Comparison of ENCODE assay signal across 1 cellular context in genomic region chr4:150582881-150583286, GRCh38.
TF ChIP-seq lines count a peak whose summit lies in the region.

No MANE protein-coding gene starts in this region.

TF ChIP-seq in K562, 482 proteins besides CTCF, POLR2A, EP300 and RAD21:
- TF ChIP-seq, protein P1, sequence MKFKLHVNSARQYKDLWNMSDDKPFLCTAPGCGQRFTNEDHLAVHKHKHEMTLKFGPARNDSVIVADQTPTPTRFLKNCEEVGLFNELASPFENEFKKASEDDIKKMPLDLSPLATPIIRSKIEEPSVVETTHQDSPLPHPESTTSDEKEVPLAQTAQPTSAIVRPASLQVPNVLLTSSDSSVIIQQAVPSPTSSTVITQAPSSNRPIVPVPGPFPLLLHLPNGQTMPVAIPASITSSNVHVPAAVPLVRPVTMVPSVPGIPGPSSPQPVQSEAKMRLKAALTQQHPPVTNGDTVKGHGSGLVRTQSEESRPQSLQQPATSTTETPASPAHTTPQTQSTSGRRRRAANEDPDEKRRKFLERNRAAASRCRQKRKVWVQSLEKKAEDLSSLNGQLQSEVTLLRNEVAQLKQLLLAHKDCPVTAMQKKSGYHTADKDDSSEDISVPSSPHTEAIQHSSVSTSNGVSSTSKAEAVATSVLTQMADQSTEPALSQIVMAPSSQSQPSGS (CRISPR knock-in tag; IDR thresholded peaks at IDR 0.05), result no peak
- TF ChIP-seq, protein P2, sequence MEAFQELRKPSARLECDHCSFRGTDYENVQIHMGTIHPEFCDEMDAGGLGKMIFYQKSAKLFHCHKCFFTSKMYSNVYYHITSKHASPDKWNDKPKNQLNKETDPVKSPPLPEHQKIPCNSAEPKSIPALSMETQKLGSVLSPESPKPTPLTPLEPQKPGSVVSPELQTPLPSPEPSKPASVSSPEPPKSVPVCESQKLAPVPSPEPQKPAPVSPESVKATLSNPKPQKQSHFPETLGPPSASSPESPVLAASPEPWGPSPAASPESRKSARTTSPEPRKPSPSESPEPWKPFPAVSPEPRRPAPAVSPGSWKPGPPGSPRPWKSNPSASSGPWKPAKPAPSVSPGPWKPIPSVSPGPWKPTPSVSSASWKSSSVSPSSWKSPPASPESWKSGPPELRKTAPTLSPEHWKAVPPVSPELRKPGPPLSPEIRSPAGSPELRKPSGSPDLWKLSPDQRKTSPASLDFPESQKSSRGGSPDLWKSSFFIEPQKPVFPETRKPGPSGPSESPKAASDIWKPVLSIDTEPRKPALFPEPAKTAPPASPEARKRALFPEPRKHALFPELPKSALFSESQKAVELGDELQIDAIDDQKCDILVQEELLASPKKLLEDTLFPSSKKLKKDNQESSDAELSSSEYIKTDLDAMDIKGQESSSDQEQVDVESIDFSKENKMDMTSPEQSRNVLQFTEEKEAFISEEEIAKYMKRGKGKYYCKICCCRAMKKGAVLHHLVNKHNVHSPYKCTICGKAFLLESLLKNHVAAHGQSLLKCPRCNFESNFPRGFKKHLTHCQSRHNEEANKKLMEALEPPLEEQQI (IDR thresholded peaks at IDR 0.05), result peak; percentile 71; the same call in 1 of the 2 replicates
- TF ChIP-seq GTF2F1 (IDR thresholded peaks at IDR 0.05; ENCODE audit: low read depth, low read length) (no peak), COPS2 (conservative IDR thresholded peaks at IDR 0.05) (no peak), EP400 (IDR thresholded peaks at IDR 0.05) (no peak), NFXL1 (CRISPR knock-in tag; IDR thresholded peaks at IDR 0.05) (no peak)
- TF ChIP-seq, protein P3, sequence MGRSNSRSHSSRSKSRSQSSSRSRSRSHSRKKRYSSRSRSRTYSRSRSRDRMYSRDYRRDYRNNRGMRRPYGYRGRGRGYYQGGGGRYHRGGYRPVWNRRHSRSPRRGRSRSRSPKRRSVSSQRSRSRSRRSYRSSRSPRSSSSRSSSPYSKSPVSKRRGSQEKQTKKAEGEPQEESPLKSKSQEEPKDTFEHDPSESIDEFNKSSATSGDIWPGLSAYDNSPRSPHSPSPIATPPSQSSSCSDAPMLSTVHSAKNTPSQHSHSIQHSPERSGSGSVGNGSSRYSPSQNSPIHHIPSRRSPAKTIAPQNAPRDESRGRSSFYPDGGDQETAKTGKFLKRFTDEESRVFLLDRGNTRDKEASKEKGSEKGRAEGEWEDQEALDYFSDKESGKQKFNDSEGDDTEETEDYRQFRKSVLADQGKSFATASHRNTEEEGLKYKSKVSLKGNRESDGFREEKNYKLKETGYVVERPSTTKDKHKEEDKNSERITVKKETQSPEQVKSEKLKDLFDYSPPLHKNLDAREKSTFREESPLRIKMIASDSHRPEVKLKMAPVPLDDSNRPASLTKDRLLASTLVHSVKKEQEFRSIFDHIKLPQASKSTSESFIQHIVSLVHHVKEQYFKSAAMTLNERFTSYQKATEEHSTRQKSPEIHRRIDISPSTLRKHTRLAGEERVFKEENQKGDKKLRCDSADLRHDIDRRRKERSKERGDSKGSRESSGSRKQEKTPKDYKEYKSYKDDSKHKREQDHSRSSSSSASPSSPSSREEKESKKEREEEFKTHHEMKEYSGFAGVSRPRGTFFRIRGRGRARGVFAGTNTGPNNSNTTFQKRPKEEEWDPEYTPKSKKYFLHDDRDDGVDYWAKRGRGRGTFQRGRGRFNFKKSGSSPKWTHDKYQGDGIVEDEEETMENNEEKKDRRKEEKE (IDR thresholded peaks at IDR 0.05; ENCODE audit: borderline replicate concordance in 1 of 2, control insufficient read depth in 1 of 2, low read depth in 2 of 2, low read length in 1 of 2), result no peak
- TF ChIP-seq, protein P4, sequence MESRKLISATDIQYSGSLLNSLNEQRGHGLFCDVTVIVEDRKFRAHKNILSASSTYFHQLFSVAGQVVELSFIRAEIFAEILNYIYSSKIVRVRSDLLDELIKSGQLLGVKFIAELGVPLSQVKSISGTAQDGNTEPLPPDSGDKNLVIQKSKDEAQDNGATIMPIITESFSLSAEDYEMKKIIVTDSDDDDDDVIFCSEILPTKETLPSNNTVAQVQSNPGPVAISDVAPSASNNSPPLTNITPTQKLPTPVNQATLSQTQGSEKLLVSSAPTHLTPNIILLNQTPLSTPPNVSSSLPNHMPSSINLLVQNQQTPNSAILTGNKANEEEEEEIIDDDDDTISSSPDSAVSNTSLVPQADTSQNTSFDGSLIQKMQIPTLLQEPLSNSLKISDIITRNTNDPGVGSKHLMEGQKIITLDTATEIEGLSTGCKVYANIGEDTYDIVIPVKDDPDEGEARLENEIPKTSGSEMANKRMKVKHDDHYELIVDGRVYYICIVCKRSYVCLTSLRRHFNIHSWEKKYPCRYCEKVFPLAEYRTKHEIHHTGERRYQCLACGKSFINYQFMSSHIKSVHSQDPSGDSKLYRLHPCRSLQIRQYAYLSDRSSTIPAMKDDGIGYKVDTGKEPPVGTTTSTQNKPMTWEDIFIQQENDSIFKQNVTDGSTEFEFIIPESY (CRISPR knock-in tag; IDR thresholded peaks at IDR 0.05), result peak; percentile 61; the same call in 1 of the 2 replicates
